In the genomic region with DNA sequence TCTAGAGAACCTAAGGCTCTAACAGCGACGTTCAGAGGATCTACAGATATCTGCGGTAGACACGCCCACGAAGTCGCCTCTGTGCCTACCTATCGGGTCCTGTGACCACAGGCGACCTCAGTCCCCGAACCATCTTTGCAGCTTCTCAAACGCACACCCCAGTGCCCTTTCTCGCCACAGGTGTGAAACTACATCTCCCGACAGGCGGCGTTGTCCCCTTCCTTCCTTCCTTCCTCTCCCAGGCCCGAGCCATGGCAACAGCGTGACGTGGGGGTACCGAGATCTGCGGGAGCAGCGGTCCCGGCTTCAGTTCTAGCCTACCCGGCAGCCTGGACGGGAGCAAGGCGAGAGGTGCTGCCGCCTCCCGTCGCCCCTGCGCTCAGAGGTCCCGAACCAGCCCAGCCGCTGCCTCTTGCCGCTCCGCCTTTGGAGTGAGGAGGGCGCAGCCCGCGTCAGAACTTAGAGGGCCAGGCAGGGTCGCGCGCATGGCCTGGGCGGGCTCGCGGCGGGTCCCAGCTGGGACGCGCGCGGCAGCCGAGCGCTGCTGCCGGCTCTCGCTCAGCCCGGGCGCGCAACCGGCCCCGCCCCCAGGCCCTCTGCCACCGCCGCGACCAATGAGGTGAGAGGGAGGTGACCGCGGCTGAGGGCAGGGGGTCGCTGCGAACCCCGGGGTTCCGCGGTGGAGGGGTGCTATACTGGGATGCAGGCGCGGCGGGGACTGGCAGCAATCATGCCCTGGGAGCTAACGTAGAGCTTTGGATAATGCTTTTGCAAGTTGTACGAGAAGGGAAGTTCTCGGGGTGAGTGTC, we compare ENCODE assay signal across 8 cellular contexts. TPM values are rescaled to one million over a fixed set of nuclear protein-coding genes. Genes with fewer than 3 reads are reported as not detected.
A peak's percentile ranks its signal among the peaks of the same experiment; 100 is the strongest.
DNase-seq lines count a peak whose midpoint lies in the region; ATAC-seq and TF ChIP-seq lines count a peak whose summit lies in the region.

Gene COQ10A (plus strand): TSS at position 309 of the 809 bp plus-strand sequence. CDS start 177 bp downstream, at position 486.

- H3K36me3 Mint-ChIP-seq in nephron progenitor cell (ENCODE audit: low read depth), result peaks cover 15% of the 10 kb centered on the region

- H3K27me3 Mint-ChIP-seq in nephron progenitor cell (ENCODE audit: low read depth, poor library complexity), result peaks cover 5% of the 10 kb centered on the region
- H3K27me3 Mint-ChIP-seq in stimulated activated naive CD8-positive, alpha-beta T cell treated with anti-CD3 and anti-CD28 coated beads, Interleukin-15, amount 100 ng/mL, for 72 hours, result no peaks in the 10 kb centered on the region

- H3K9me3 ChIP-seq in ES-I3 (ENCODE audit: control insufficient read depth, insufficient read depth, low read length), result no peaks in the 10 kb centered on the region

- H3K4me1 Mint-ChIP-seq in nephron progenitor cell, result peaks cover 23% of the 10 kb centered on the region
- H3K4me1 Mint-ChIP-seq in stimulated activated naive CD8-positive, alpha-beta T cell treated with anti-CD3 and anti-CD28 coated beads, Interleukin-15, amount 100 ng/mL, for 72 hours, result peaks cover 22% of the 10 kb centered on the region

- TF ChIP-seq POLR2A in Raji (IDR thresholded peaks at IDR 0.05; ENCODE audit: insufficient read depth, low read depth, low read length), result peak; percentile 92

- no peaks in the 10 kb centered on the region for H3K9me3 Mint-ChIP-seq in nephron progenitor cell
- no peaks in the 10 kb centered on the region for H3K9me3 Mint-ChIP-seq in stimulated activated naive CD8-positive, alpha-beta T cell treated with anti-CD3 and anti-CD28 coated beads, Interleukin-15, amount 100 ng/mL, for 72 hours

- peak within 1 kb of the TSS; percentile 91 for H3K4me3 Mint-ChIP-seq in nephron progenitor cell
- H3K4me3 Mint-ChIP-seq in stimulated activated naive CD8-positive, alpha-beta T cell treated with anti-CD3 and anti-CD28 coated beads, Interleukin-15, amount 100 ng/mL, for 72 hours, result peak within 1 kb of the TSS; percentile 96 to 98

- peak; percentile 96 for ATAC-seq in stimulated activated naive CD8-positive, alpha-beta T cell treated with anti-CD3 and anti-CD28 coated beads, Interleukin-15, amount 100 ng/mL, for 72 hours

- peak within 1 kb of the TSS; percentile 87 for H3K9ac ChIP-seq in ES-I3 (ENCODE audit: low read depth, low read length)

- peak within 1 kb of the TSS; percentile 98 for H3K27ac Mint-ChIP-seq in nephron progenitor cell
- peak within 1 kb of the TSS; percentile 85 to 92 for H3K27ac Mint-ChIP-seq in stimulated activated naive CD8-positive, alpha-beta T cell treated with anti-CD3 and anti-CD28 coated beads, Interleukin-15, amount 100 ng/mL, for 72 hours

- DNase-seq in H4 (ENCODE audit: low spot score) (peak; percentile 84), LoVo (ENCODE audit: low spot score) (peak; percentile 93), fibroblast of the conjunctiva (ENCODE audit: low read depth) (peak; percentile 63), nephron progenitor cell (peak; percentile 91)
- peak; percentile 95 for DNase-seq in activated effector memory CD4-positive, alpha-beta T cell treated with anti-CD3 and anti-CD28 coated beads, Interleukin-2, amount 50 U/mL, for 16 hours
- peak; percentile 86 to 87 for DNase-seq in stimulated activated naive CD8-positive, alpha-beta T cell treated with anti-CD3 and anti-CD28 coated beads, Interleukin-15, amount 100 ng/mL, for 72 hours

- peaks cover 8% of the 10 kb centered on the region for H3K36me3 ChIP-seq in ES-I3 (ENCODE audit: insufficient read depth, low read length)

- no peaks in the 10 kb centered on the region for H3K4me1 ChIP-seq in ES-I3 (ENCODE audit: insufficient read depth, low read length)

- peak; percentile 47 for TF ChIP-seq CTCF in nephron progenitor cell (IDR thresholded peaks at IDR 0.05)

RNA-seq across cellular contexts. Expression of gene COQ10A, which starts in this region (rescaled TPM):
- 4.5 and 8.1 TPM in 2 replicates for total RNA-seq in H4 (2014; rRNA removed; shearing (Covaris generic))

Comparison
In these comparisons a context has a peak if more than half of its experiments do, and no peak if none do; other contexts are left out.
1. Peak in every context shown above with its lines: DNase-seq and ATAC-seq.